In the genomic region with DNA sequence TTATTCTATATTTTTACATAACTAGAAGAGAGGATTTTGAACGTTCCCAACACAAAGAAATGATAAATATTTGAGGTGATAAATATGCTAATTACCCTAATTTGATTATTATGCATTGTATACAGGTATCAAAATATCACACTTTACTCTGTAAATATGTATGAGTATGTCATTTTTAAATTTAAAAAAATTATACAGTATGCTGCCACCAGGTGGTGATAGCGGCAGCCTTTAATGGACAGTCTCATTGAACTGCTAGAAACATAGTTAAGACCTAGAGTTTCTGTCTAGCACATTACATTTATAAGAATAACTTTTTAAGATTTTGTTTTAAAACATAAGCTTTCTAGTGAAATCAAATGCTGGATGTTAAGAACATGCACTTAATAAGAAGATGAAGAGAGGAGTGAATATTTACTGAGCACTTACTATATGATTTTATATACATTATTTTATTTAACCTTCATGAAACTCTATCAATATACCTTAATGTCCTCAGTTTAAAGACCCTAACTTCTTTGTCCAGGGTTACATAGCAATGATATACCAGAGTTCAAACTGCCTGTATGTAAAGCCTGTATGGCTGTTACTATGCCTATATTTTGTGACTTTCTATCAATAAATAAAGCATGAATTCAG, we compare ENCODE assay signal across 9 cellular contexts.
DNase-seq lines count a peak whose midpoint lies in the region; ATAC-seq and TF ChIP-seq lines count a peak whose summit lies in the region.
"Had no signal": no experiment of that assay in that cellular context is flagged by ENCODE, and none has a peak within 500 bp of the region (broad histone marks: within the 10 kb centered on the region; RNA-seq: fewer than 3 reads in every experiment).

No MANE protein-coding gene starts in this region.

- POLR2A ChIA-PET in OCI-LY7 (lab: Charles Lee): interaction anchor here (1.3 kb wide), 1 partner anchor 36 kb away, joined by 3 read pairs; no protein-coding TSS in a partner anchor

- TF ChIP-seq EP300 in esophagus muscularis mucosa (IDR thresholded peaks at IDR 0.05): no peak

- H3K27ac ChIP-seq in OCI-LY7 (ENCODE audit: low read depth, low read length, poor library complexity, severe bottlenecking) (no peak overlapping the region), esophagus muscularis mucosa (replicated peaks in 1 of 4) (no peak overlapping the region), gastrocnemius medialis (no peak overlapping the region)
- H3K27ac ChIP-seq: neutrophil had no signal

- no TSS peak for BruUV-seq in OCI-LY7 (replicated peaks; lab: Mats Ljungman, UMichigan)

- intact Hi-C loops in OCI-LY7 (cut with micrococcal nuclease; ENCODE audit: unreplicated experiment) (loop anchor here (2.0 kb wide), 2 partner anchors 118 to 168 kb away; no protein-coding TSS in a partner anchor), esophagus muscularis mucosa (cut with DNase I) (no loop called here), gastrocnemius medialis (cut with DNase I; ENCODE audit: low total_unique reads) (no loop called here)

- H3K4me3 ChIP-seq in AG10803 (ENCODE audit: low read length) (no peak overlapping the region), OCI-LY7 (ENCODE audit: low read depth, low read length, poor library complexity, severe bottlenecking) (no peak overlapping the region), esophagus muscularis mucosa (no peak overlapping the region), gastrocnemius medialis (no peak overlapping the region), H7 (ENCODE audit: insufficient read depth, low read depth, low read length) (no peak overlapping the region)

- no peaks in the 10 kb centered on the region for H4K20me1 ChIP-seq in OCI-LY7 (ENCODE audit: insufficient read depth, low read length)

- H3K36me3 ChIP-seq in OCI-LY7 (ENCODE audit: insufficient read depth, low read length): no peaks in the 10 kb centered on the region
- H3K36me3 ChIP-seq in esophagus muscularis mucosa: no peaks in the 10 kb centered on the region
- H3K36me3 ChIP-seq in gastrocnemius medialis: no peaks in the 10 kb centered on the region
- H3K36me3 ChIP-seq in H7 (replicated peaks; ENCODE audit: control insufficient read depth, insufficient read depth, low read length): no peaks in the 10 kb centered on the region
- H3K36me3 ChIP-seq: neutrophil had no signal

- TF ChIP-seq POLR2A in esophagus muscularis mucosa (IDR thresholded peaks at IDR 0.05; ENCODE audit: low read depth): no peak
- TF ChIP-seq POLR2A in gastrocnemius medialis (IDR thresholded peaks at IDR 0.05): no peak

- ATAC-seq in HG02973 (IDR thresholded peaks at IDR 0.05; ENCODE audit: unreplicated experiment) (peak; percentile 82), gastrocnemius medialis (no peak)

- H3K4me1 ChIP-seq in OCI-LY7 (ENCODE audit: insufficient read depth, low read length, poor library complexity, severe bottlenecking): no peaks in the 10 kb centered on the region
- no peaks in the 10 kb centered on the region for H3K4me1 ChIP-seq in esophagus muscularis mucosa
- H3K4me1 ChIP-seq in gastrocnemius medialis: no peaks in the 10 kb centered on the region

- H3K9me3 ChIP-seq in OCI-LY7 (ENCODE audit: low read length) (no peaks in the 10 kb centered on the region), esophagus muscularis mucosa (no peaks in the 10 kb centered on the region), gastrocnemius medialis (no peaks in the 10 kb centered on the region)
- H3K9me3 ChIP-seq: neutrophil had no signal

- 42% methylated on average over 2 of the region's 2 CpGs for WGBS in esophagus muscularis mucosa

- DNase-seq in AG10803 (ENCODE audit: low read depth): peak; percentile 36
- DNase-seq in OCI-LY7 (ENCODE audit: low spot score): peak; percentile 34
- DNase-seq in esophagus muscularis mucosa (ENCODE audit: extremely low spot score): no peak
- DNase-seq in gastrocnemius medialis: no peak
- DNase-seq in activated T-cell treated with anti-CD3 and anti-CD28 coated beads for 4 hours: no peak
- no peak for DNase-seq in H7

- H3K27me3 ChIP-seq in esophagus muscularis mucosa (no peaks in the 10 kb centered on the region), gastrocnemius medialis (no peaks in the 10 kb centered on the region), H7 (ENCODE audit: control insufficient read depth, insufficient read depth, low read length) (no peaks in the 10 kb centered on the region)
- H3K27me3 ChIP-seq: neutrophil had no signal

- H3K9me2 ChIP-seq in OCI-LY7 (ENCODE audit: insufficient read depth, low read length): no peaks in the 10 kb centered on the region

- in situ Hi-C loops in gastrocnemius medialis (cut with MboI; ENCODE audit: low sequenced_read_pairs in 4 of 4): loop anchor here in 1 of 4 donors (25.0 kb wide), 1 partner anchor 1533 kb away; no protein-coding TSS in a partner anchor

- no peak overlapping the region for H3K4me2 ChIP-seq in OCI-LY7 (ENCODE audit: low read length)

- CTCF ChIA-PET in OCI-LY7 (lab: Charles Lee; ENCODE audit: unreplicated experiment): no interaction called here

- TF ChIP-seq CTCF in AG10803 (conservative IDR thresholded peaks at IDR 0.05; ENCODE audit: low read length) (peak; percentile 72), GM12873 (IDR thresholded peaks at IDR 0.05; ENCODE audit: insufficient read depth, low read depth, low read length, missing control alignments) (peak; percentile 49), OCI-LY7 (conservative IDR thresholded peaks at IDR 0.05; ENCODE audit: low read length) (peak; percentile 84), esophagus muscularis mucosa (IDR thresholded peaks at IDR 0.05) (peak; percentile 38 to 64 (median 57)), gastrocnemius medialis (IDR thresholded peaks at IDR 0.05 in 4 of 5, conservative IDR thresholded peaks at IDR 0.05 in 1 of 5) (peak in 3 of 5 experiments; percentile 20 to 47 (median 35))

- H2AFZ ChIP-seq in OCI-LY7 (ENCODE audit: low read length): no peak overlapping the region

- H3K79me2 ChIP-seq in OCI-LY7 (ENCODE audit: insufficient read depth, low read depth, low read length): no peaks in the 10 kb centered on the region

Comparison
In these comparisons a context has a peak if more than half of its experiments do, and no peak if none do; other contexts are left out.
1. DNase-seq: peak in AG10803 (single experiment) and OCI-LY7 (single experiment); none in esophagus muscularis mucosa (single experiment), gastrocnemius medialis (0 of 2), activated T-cell treated with anti-CD3 and anti-CD28 coated beads for 4 hours (single experiment) and H7 (single experiment).
2. Peak in every context shown above with its lines, with median percentiles within 50 percentile points of each other: CTCF ChIP-seq.